Comparison of ENCODE assay signal across 12 cellular contexts in the genomic region with DNA sequence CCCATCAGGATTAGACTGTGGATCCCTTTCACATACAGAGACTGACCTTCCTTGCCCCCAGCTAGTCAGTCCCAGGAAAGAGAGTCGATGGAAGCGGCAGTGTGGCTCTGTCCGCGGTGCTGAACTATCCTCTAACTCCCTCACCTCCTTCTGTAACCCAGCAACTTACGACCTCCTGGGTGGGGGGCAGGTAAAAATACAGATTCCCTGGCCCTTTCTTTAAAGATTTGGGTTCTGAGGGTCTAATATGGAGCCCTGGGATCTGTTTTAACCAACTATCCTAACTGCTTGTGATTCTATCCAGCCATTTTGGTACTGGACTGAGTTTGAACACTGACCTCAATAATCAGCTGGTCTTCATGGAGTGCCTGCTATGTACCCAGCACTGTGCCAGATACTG. TPM values are rescaled to one million over a fixed set of nuclear protein-coding genes. Genes with fewer than 3 reads are reported as not detected.
DNase-seq lines count a peak whose midpoint lies in the region; ATAC-seq and TF ChIP-seq lines count a peak whose summit lies in the region.
"Had no signal": no experiment of that assay in that cellular context is flagged by ENCODE, and none has a peak within 500 bp of the region (broad histone marks: within the 10 kb centered on the region; RNA-seq: fewer than 3 reads in every experiment).

No MANE protein-coding gene starts in this region.

- H3K27me3 ChIP-seq in endodermal cell (ENCODE audit: control insufficient read depth, insufficient read depth, low read length, poor library complexity, severe bottlenecking) = peaks cover 19% of the 10 kb centered on the region
- H3K27me3 ChIP-seq in neural cell (ENCODE audit: insufficient read depth, low read depth, low read length) = no peaks in the 10 kb centered on the region

- H3K27ac ChIP-seq in OCI-LY7 (ENCODE audit: low read depth, low read length, poor library complexity, severe bottlenecking) (peak overlapping the region; percentile 64), endodermal cell (ENCODE audit: low read depth, low read length) (no peak overlapping the region), neural cell (ENCODE audit: low read length) (no peak overlapping the region), substantia nigra (ENCODE audit: low read depth, low read length, poor library complexity, severe bottlenecking) (no peak overlapping the region)

- H3K4me3 ChIP-seq in OCI-LY7 (ENCODE audit: low read depth, low read length, poor library complexity, severe bottlenecking) = no peak overlapping the region
- H3K4me3 ChIP-seq in endodermal cell (ENCODE audit: low read length) = no peak overlapping the region
- no peak overlapping the region for H3K4me3 ChIP-seq in neural cell (ENCODE audit: low read length)

- no peaks in the 10 kb centered on the region for H3K9me3 ChIP-seq in OCI-LY7 (ENCODE audit: low read length)
- no peaks in the 10 kb centered on the region for H3K9me3 ChIP-seq in endodermal cell (ENCODE audit: control insufficient read depth, low read length)
- H3K9me3 ChIP-seq in neural cell (ENCODE audit: low read length) = no peaks in the 10 kb centered on the region

- H3K9me2 ChIP-seq in OCI-LY7 (ENCODE audit: insufficient read depth, low read length) (no peaks in the 10 kb centered on the region), neural cell (ENCODE audit: insufficient read depth, low read length) (no peaks in the 10 kb centered on the region)

- peaks cover 49% of the 10 kb centered on the region for H3K4me1 ChIP-seq in OCI-LY7 (ENCODE audit: insufficient read depth, low read length, poor library complexity, severe bottlenecking)
- no peaks in the 10 kb centered on the region for H3K4me1 ChIP-seq in endodermal cell (ENCODE audit: control insufficient read depth, insufficient read depth, low read length)

- no peaks in the 10 kb centered on the region for H3K4me1 Mint-ChIP-seq in endodermal cell

- TF ChIP-seq EP300 in neural cell (conservative IDR thresholded peaks at IDR 0.05; ENCODE audit: poor library complexity, severe bottlenecking) = no peak

- BruUV-seq in OCI-LY7 (replicated peaks; lab: Mats Ljungman, UMichigan) = no TSS peak

- no peaks in the 10 kb centered on the region for H3K36me3 Mint-ChIP-seq in endodermal cell (ENCODE audit: low read depth)

- DNase-seq in NCI-H1694 treated with DMSO at 0.1 percent for 48 hours (lab: John Stamatoyannopoulos, UW) (peak; percentile 59), NCI-H1694 (lab: John Stamatoyannopoulos, UW) (no peak), OCI-LY7 (ENCODE audit: low spot score) (no peak), endodermal cell (peak; percentile 91), NCI-H2029 treated with DMSO at 0.1 percent for 48 hours (lab: John Stamatoyannopoulos, UW) (no peak), substantia nigra (lab: John Stamatoyannopoulos, UW) (no peak)
- DNase-seq: cerebellar nuclear complex, hypothalamus, NCI-H1930, nucleus accumbens had no signal

- no peak overlapping the region for H3K4me3 Mint-ChIP-seq in endodermal cell

- TF ChIP-seq CTCF in OCI-LY7 (conservative IDR thresholded peaks at IDR 0.05; ENCODE audit: low read length) = no peak
- TF ChIP-seq CTCF in endodermal cell (conservative IDR thresholded peaks at IDR 0.05) = no peak
- no peak for TF ChIP-seq CTCF in neural cell (IDR thresholded peaks at IDR 0.05; ENCODE audit: poor library complexity, severe bottlenecking)

- intact Hi-C loops in OCI-LY7 (cut with micrococcal nuclease; ENCODE audit: unreplicated experiment) = loop anchor here (5.0 kb wide), 1 partner anchor 34 kb away; no protein-coding TSS in a partner anchor

- H3K79me2 ChIP-seq in OCI-LY7 (ENCODE audit: insufficient read depth, low read depth, low read length) (no peaks in the 10 kb centered on the region), neural cell (replicated peaks; ENCODE audit: insufficient read depth, low read length) (no peaks in the 10 kb centered on the region)

- H3K9ac ChIP-seq in endodermal cell (ENCODE audit: extremely low read depth, low read length, poor library complexity, severe bottlenecking) (no peak overlapping the region), neural cell (ENCODE audit: low read length) (no peak overlapping the region)

- ATAC-seq in GM19035 (IDR thresholded peaks at IDR 0.05; ENCODE audit: unreplicated experiment) = no peak

- H3F3A ChIP-seq in neural cell (ENCODE audit: insufficient read depth, low read length, poor library complexity, severe bottlenecking) = no peaks in the 10 kb centered on the region

- POLR2A ChIA-PET in OCI-LY7 (lab: Charles Lee) = no interaction called here

- peaks cover 35% of the 10 kb centered on the region for H3K36me3 ChIP-seq in OCI-LY7 (ENCODE audit: insufficient read depth, low read length)
- H3K36me3 ChIP-seq in endodermal cell (ENCODE audit: control insufficient read depth, insufficient read depth, low read length) = no peaks in the 10 kb centered on the region
- H3K36me3 ChIP-seq in neural cell (ENCODE audit: insufficient read depth, low read length) = no peaks in the 10 kb centered on the region

- peaks cover 3% of the 10 kb centered on the region for H3K27me3 Mint-ChIP-seq in endodermal cell (ENCODE audit: insufficient read depth)

- no peak for TF ChIP-seq RAD21 in neural cell (conservative IDR thresholded peaks at IDR 0.05)

- H3K4me2 ChIP-seq in OCI-LY7 (ENCODE audit: low read length) (no peak overlapping the region), neural cell (ENCODE audit: low read length) (no peak overlapping the region)

- H3K27ac Mint-ChIP-seq in endodermal cell = no peak overlapping the region

- 7% methylated on average over 5 of the region's 5 CpGs; no CpG with 5 or more reads in 1 of the 2 experiments for WGBS in endodermal cell (ENCODE audit: insufficient coverage in 1 of 2, insufficient read length in 1 of 2), 2 experiments

- H4K20me1 ChIP-seq in OCI-LY7 (ENCODE audit: insufficient read depth, low read length) = no peaks in the 10 kb centered on the region
- H4K20me1 ChIP-seq in neural cell (ENCODE audit: insufficient read depth) = no peaks in the 10 kb centered on the region

- no peaks in the 10 kb centered on the region for H3K9me3 Mint-ChIP-seq in endodermal cell

- CTCF ChIA-PET in OCI-LY7 (lab: Charles Lee; ENCODE audit: unreplicated experiment) = no interaction called here

- H2AFZ ChIP-seq in OCI-LY7 (ENCODE audit: low read length) (no peak overlapping the region), neural cell (ENCODE audit: low read depth, low read length) (no peak overlapping the region)

TF ChIP-seq in neural cell, 6 proteins besides CTCF, POLR2A, EP300 and RAD21:
- TF ChIP-seq POLR2AphosphoS5 (IDR thresholded peaks at IDR 0.05) (no peak), MXI1 (conservative IDR thresholded peaks at IDR 0.05; ENCODE audit: poor library complexity, severe bottlenecking) (no peak), SMC3 (conservative IDR thresholded peaks at IDR 0.05; ENCODE audit: poor library complexity) (no peak), TAF1 (IDR thresholded peaks at IDR 0.05; ENCODE audit: low read depth) (no peak)
- TF ChIP-seq, protein P1, sequence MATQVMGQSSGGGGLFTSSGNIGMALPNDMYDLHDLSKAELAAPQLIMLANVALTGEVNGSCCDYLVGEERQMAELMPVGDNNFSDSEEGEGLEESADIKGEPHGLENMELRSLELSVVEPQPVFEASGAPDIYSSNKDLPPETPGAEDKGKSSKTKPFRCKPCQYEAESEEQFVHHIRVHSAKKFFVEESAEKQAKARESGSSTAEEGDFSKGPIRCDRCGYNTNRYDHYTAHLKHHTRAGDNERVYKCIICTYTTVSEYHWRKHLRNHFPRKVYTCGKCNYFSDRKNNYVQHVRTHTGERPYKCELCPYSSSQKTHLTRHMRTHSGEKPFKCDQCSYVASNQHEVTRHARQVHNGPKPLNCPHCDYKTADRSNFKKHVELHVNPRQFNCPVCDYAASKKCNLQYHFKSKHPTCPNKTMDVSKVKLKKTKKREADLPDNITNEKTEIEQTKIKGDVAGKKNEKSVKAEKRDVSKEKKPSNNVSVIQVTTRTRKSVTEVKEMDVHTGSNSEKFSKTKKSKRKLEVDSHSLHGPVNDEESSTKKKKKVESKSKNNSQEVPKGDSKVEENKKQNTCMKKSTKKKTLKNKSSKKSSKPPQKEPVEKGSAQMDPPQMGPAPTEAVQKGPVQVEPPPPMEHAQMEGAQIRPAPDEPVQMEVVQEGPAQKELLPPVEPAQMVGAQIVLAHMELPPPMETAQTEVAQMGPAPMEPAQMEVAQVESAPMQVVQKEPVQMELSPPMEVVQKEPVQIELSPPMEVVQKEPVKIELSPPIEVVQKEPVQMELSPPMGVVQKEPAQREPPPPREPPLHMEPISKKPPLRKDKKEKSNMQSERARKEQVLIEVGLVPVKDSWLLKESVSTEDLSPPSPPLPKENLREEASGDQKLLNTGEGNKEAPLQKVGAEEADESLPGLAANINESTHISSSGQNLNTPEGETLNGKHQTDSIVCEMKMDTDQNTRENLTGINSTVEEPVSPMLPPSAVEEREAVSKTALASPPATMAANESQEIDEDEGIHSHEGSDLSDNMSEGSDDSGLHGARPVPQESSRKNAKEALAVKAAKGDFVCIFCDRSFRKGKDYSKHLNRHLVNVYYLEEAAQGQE (IDR thresholded peaks at IDR 0.05; ENCODE audit: borderline replicate concordance) = peak; percentile 28

RNA-seq across cellular contexts. Expression of a gene that starts 23.2 kb away (rescaled TPM):
- 174 and 225 TPM in 2 replicates for total RNA-seq in OCI-LY7 (2014; rRNA removed; shearing (Covaris generic))
- total RNA-seq in OCI-LY7 (2022) (215 and 235 TPM in 2 replicates), endodermal cell (1 to 10 TPM; 1.9 to 6.6 TPM)
- 25.3 TPM for polyA plus RNA-seq in endodermal cell (2013, experiment 1 of 2)
- polyA plus RNA-seq in endodermal cell (2013, experiment 2 of 2) = 22.9 TPM
- polyA plus RNA-seq in neural cell = 0.17 TPM in 1 of 2 replicates, not detected in the other
- polyA minus RNA-seq in neural cell = 0.49 and 1.0 TPM in 2 replicates

RNA-seq across cellular contexts. Expression of a gene that starts 35.7 kb away (rescaled TPM):
- total RNA-seq in OCI-LY7 (2014; rRNA removed; shearing (Covaris generic)) = 0.63 and 0.82 TPM in 2 replicates
- 0.83 and 1.8 TPM in 2 replicates for total RNA-seq in OCI-LY7 (2022)
- total RNA-seq in endodermal cell = under 1 TPM; 0.40 to 0.46 TPM
- 2.1 TPM for polyA plus RNA-seq in endodermal cell (2013, experiment 1 of 2)
- polyA plus RNA-seq in endodermal cell (2013, experiment 2 of 2) = 1.7 TPM
- 4.4 and 5.2 TPM in 2 replicates for polyA plus RNA-seq in neural cell
- polyA minus RNA-seq in neural cell = 9.0 and 9.8 TPM in 2 replicates

RNA-seq across cellular contexts. Expression of a gene that starts 56.2 kb away (rescaled TPM):
- 3.3 and 4.0 TPM in 2 replicates for total RNA-seq in OCI-LY7 (2014; rRNA removed; shearing (Covaris generic))
- total RNA-seq in OCI-LY7 (2022) = 2.8 and 3.1 TPM in 2 replicates
- 10 to 100 TPM; 20.3 to 24.4 TPM for total RNA-seq in endodermal cell
- 4.8 TPM for polyA plus RNA-seq in endodermal cell (2013, experiment 1 of 2)
- polyA plus RNA-seq in endodermal cell (2013, experiment 2 of 2) = 6.1 TPM
- polyA plus RNA-seq in neural cell = 0.36 TPM in 1 of 2 replicates, not detected in the other
- 0.23 TPM in 1 of 2 replicates, not detected in the other for polyA minus RNA-seq in neural cell

Comparison
In these comparisons a context has a peak if more than half of its experiments do, and no peak if none do; other contexts are left out.
1. DNase-seq: peak in NCI-H1694 treated with DMSO at 0.1 percent for 48 hours (single experiment) and endodermal cell (single experiment); none in NCI-H1694 (single experiment), OCI-LY7 (single experiment), NCI-H2029 treated with DMSO at 0.1 percent for 48 hours (single experiment) and substantia nigra (0 of 49).
2. RNA of a gene that starts 23.2 kb away (total RNA-seq): 174 to 235 TPM in OCI-LY7; 1.9 to 6.6 TPM in endodermal cell; every median in the first group is over 10 times any median in the second.
3. RNA of a gene that starts 56.2 kb away (total RNA-seq): 20.3 to 24.4 TPM in endodermal cell; 2.8 to 4.0 TPM in OCI-LY7; every median in the first group is over 4 times any median in the second.